ENCODE assay signal across 1 cellular context in genomic region chr1:155308493-155309422, GRCh38.
TF ChIP-seq lines count a peak whose summit lies in the region.

Gene FDPS (plus strand): TSS chr1:155308866. CDS start chr1:155309790, 924 bp downstream.

TF ChIP-seq in HepG2, 621 proteins besides CTCF, POLR2A, EP300 and RAD21 (continued from another document and continues in another):
- TF ChIP-seq ZNF513 (CRISPR knock-in tag; conservative IDR thresholded peaks at IDR 0.05), result no peak
- TF ChIP-seq TFDP1 (CRISPR knock-in tag; IDR thresholded peaks at IDR 0.05; ENCODE audit: borderline replicate concordance), result peak; percentile 78
- no peak for TF ChIP-seq ZNF136 (CRISPR knock-in tag; IDR thresholded peaks at IDR 0.05; ENCODE audit: low read depth)
- peak; percentile 95 for TF ChIP-seq GMEB1 (CRISPR knock-in tag; IDR thresholded peaks at IDR 0.05; ENCODE audit: borderline replicate concordance)
- TF ChIP-seq MIXL1 (CRISPR knock-in tag; IDR thresholded peaks at IDR 0.05), result peak; percentile 95
- no peak for TF ChIP-seq PRDM4 (CRISPR knock-in tag; IDR thresholded peaks at IDR 0.05; ENCODE audit: borderline replicate concordance)
- peak; percentile 92 for TF ChIP-seq TFDP2 (CRISPR knock-in tag; IDR thresholded peaks at IDR 0.05)
- no peak for TF ChIP-seq DDIT3 (CRISPR knock-in tag; IDR thresholded peaks at IDR 0.05)
- TF ChIP-seq RXRB (CRISPR knock-in tag; IDR thresholded peaks at IDR 0.05; ENCODE audit: borderline replicate concordance), result peak; percentile 25; the same call in 1 of the 2 replicates
- TF ChIP-seq PHF21A (CRISPR knock-in tag; IDR thresholded peaks at IDR 0.05), result peak; percentile 77
- no peak; the same call in 1 of the 2 replicates for TF ChIP-seq ZNF280D (CRISPR knock-in tag; IDR thresholded peaks at IDR 0.05)
- TF ChIP-seq ZNF441 (CRISPR knock-in tag; IDR thresholded peaks at IDR 0.05; ENCODE audit: borderline replicate concordance), result peak; percentile 95
- TF ChIP-seq RBM39 (IDR thresholded peaks at IDR 0.05; ENCODE audit: low read depth, low read length, poor library complexity, severe bottlenecking), result peak; percentile 12
- TF ChIP-seq RFXANK (CRISPR knock-in tag; IDR thresholded peaks at IDR 0.05), result 0 out of 2 replicates have a peak, but pooled peaks have one; percentile 63
- TF ChIP-seq ZFP1 (CRISPR knock-in tag; IDR thresholded peaks at IDR 0.05), result no peak
- 0 out of 2 replicates have a peak, but pooled peaks have one; percentile 10 for TF ChIP-seq ATF3 (CRISPR knock-in tag; IDR thresholded peaks at IDR 0.05)
- TF ChIP-seq NR2F1 (CRISPR knock-in tag; IDR thresholded peaks at IDR 0.05), result no peak
- no peak for TF ChIP-seq ARHGAP35 (CRISPR knock-in tag; IDR thresholded peaks at IDR 0.05; ENCODE audit: borderline replicate concordance)
- peak; percentile 41; the same call in 1 of the 2 replicates for TF ChIP-seq WIZ (CRISPR knock-in tag; IDR thresholded peaks at IDR 0.05)
- TF ChIP-seq ELF4 (CRISPR knock-in tag; IDR thresholded peaks at IDR 0.05; ENCODE audit: borderline replicate concordance), result no peak; the same call in 1 of the 2 replicates
- TF ChIP-seq TAF1 (CRISPR knock-in tag; IDR thresholded peaks at IDR 0.05), result peak; percentile 88; the same call in 1 of the 2 replicates
- peak; percentile 70; the same call in 1 of the 2 replicates for TF ChIP-seq PAXIP1 (CRISPR knock-in tag; conservative IDR thresholded peaks at IDR 0.05)
- TF ChIP-seq TRAFD1 (CRISPR knock-in tag; IDR thresholded peaks at IDR 0.05; ENCODE audit: borderline replicate concordance), result peak; percentile 36; the same call in 1 of the 2 replicates
- peak in 1 of 2 experiments; percentile 63; a peak in 2 of 4 replicates for TF ChIP-seq ATF4 (CRISPR knock-in tag; IDR thresholded peaks at IDR 0.05)
- 0 out of 2 replicates have a peak, but pooled peaks have one; percentile 14 for TF ChIP-seq ZNF281 (CRISPR knock-in tag; IDR thresholded peaks at IDR 0.05; ENCODE audit: borderline replicate concordance)
- peak; percentile 63; the same call in 1 of the 2 replicates for TF ChIP-seq REPIN1 (CRISPR knock-in tag; IDR thresholded peaks at IDR 0.05; ENCODE audit: borderline replicate concordance, low read depth)
- peak; percentile 61; the same call in 1 of the 2 replicates for TF ChIP-seq SAFB2 (CRISPR knock-in tag; IDR thresholded peaks at IDR 0.05; ENCODE audit: borderline replicate concordance, low read depth)
- TF ChIP-seq KMT2A (CRISPR knock-in tag; IDR thresholded peaks at IDR 0.05), result 0 out of 2 replicates have a peak, but pooled peaks have one; percentile 42
- TF ChIP-seq ZNF430 (CRISPR knock-in tag; IDR thresholded peaks at IDR 0.05), result peak; percentile 52; the same call in 1 of the 2 replicates
- TF ChIP-seq CBX1 (IDR thresholded peaks at IDR 0.05; ENCODE audit: low read depth), result peak; percentile 58
- TF ChIP-seq ZNF878 (CRISPR knock-in tag; IDR thresholded peaks at IDR 0.05), result 0 out of 2 replicates have a peak, but pooled peaks have one; percentile 48
- peak; percentile 91 for TF ChIP-seq POLR2AphosphoS5 (IDR thresholded peaks at IDR 0.05; ENCODE audit: low read depth, low read length)
